In the genomic region with DNA sequence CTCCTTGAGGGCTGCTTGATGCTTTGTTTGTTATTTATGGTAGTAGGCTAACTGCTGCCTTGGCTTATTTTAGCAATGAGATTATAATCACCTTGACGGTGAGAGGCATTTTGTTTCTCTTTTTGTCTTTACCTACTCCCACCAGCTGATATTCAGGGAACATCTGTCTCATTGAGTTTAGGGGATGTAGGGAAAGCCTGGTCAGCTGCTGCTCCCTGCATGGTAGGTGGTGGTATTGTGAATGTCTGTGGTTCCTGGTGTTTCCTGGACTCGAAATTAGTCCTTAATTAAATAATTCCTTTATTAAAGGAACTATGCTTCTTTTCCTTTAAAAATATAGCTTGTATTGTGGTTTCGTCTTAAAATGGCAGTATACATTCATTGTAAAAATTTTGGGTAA, we compare ENCODE assay signal across 19 cellular contexts.
A peak's percentile ranks its signal among the peaks of the same experiment; 100 is the strongest.
DNase-seq lines count a peak whose midpoint lies in the region; ATAC-seq and TF ChIP-seq lines count a peak whose summit lies in the region.
"Had no signal": no experiment of that assay in that cellular context is flagged by ENCODE, and none has a peak within 500 bp of the region (broad histone marks: within the 10 kb centered on the region; RNA-seq: fewer than 3 reads in every experiment).

No MANE protein-coding gene starts in this region.

- CTCF ChIA-PET in WTC11 (lab: Charles Lee) (interaction anchor here (1.3 to 1.5 kb wide), 3 partner anchors 10 to 76 kb away, joined by 3 to 5 read pairs (median 4); no protein-coding TSS in a partner anchor), PC-9 (lab: Charles Lee) (no interaction called here)

- H3K27ac ChIP-seq in PC-9, result no peak overlapping the region
- H3K27ac ChIP-seq: C4-2B, SJCRH30 had no signal

- H3F3A ChIP-seq in Loucy (ENCODE audit: low read depth), result no peaks in the 10 kb centered on the region
- no peaks in the 10 kb centered on the region for H3F3A ChIP-seq in PC-9 (ENCODE audit: insufficient read depth, low read depth)

- H3K4me2 ChIP-seq in Loucy (ENCODE audit: low read depth, low read length, poor library complexity, severe bottlenecking) (peak overlapping the region; percentile 44), PC-9 (no peak overlapping the region)

- POLR2A ChIA-PET in WTC11 (lab: Charles Lee) (no interaction called here), PC-9 (lab: Charles Lee; ENCODE audit: unreplicated experiment) (no interaction called here)

- no TSS peak for BruUV-seq in PC-9 (replicated peaks; lab: Mats Ljungman, UMichigan)

- no peak overlapping the region for H3K9ac ChIP-seq in Loucy (ENCODE audit: low read depth, low read length, poor library complexity, severe bottlenecking)

- no peaks in the 10 kb centered on the region for H3K79me2 ChIP-seq in Loucy (ENCODE audit: insufficient read depth, low read length)
- H3K79me2 ChIP-seq in PC-9 (ENCODE audit: low read depth), result no peaks in the 10 kb centered on the region

- peaks cover 14% of the 10 kb centered on the region for H3K4me1 Mint-ChIP-seq in WTC11

- H3K9me3 ChIP-seq in Loucy (ENCODE audit: insufficient read depth, low read depth, low read length) (no peaks in the 10 kb centered on the region), PC-9 (ENCODE audit: insufficient read depth, low read depth) (no peaks in the 10 kb centered on the region)
- H3K9me3 ChIP-seq: SJCRH30 had no signal

- H3K27ac Mint-ChIP-seq in WTC11, result no peak overlapping the region

- H3K27me3 ChIP-seq in Loucy (ENCODE audit: insufficient read depth, low read length, poor library complexity, severe bottlenecking) (no peaks in the 10 kb centered on the region), PC-9 (ENCODE audit: insufficient read depth, low read depth) (no peaks in the 10 kb centered on the region)
- H3K27me3 ChIP-seq: SJCRH30 had no signal

- intact Hi-C loops in PC-9 (cut with micrococcal nuclease; ENCODE audit: unreplicated experiment), result no loop called here

- H3K9me3 Mint-ChIP-seq in WTC11, result no peaks in the 10 kb centered on the region

- H3K4me1 ChIP-seq in Loucy (ENCODE audit: insufficient read depth, low read length, poor library complexity, severe bottlenecking), result peaks cover 33% of the 10 kb centered on the region
- no peaks in the 10 kb centered on the region for H3K4me1 ChIP-seq in PC-9 (replicated peaks; ENCODE audit: insufficient read depth)

- DNase-seq in NCI-H2171 treated with DMSO at 0.1 percent for 48 hours (lab: John Stamatoyannopoulos, UW) (peak; percentile 11), NCI-H2171 (lab: John Stamatoyannopoulos, UW) (no peak), WTC11 (ENCODE audit: low spot score) (no peak), lung microvascular endothelial cell (ENCODE audit: low read depth in 2 of 2) (peak; percentile 5 to 32), PC-9 (no peak), AML-193 (lab: John Stamatoyannopoulos, UW) (no peak)
- DNase-seq in activated CD8-positive, alpha-beta memory T cell treated with anti-CD3 and anti-CD28 coated beads, Interleukin-2, amount 50 U/mL, for 4 hours, result no peak
- DNase-seq: 8988T, DMS79, HCEC 1CT, KBM-7, NCI-H1092 treated with DMSO at 0.1 percent for 48 hours, NCI-H1436 treated with DMSO at 0.1 percent for 48 hours, NCI-H1930, NCI-H345 had no signal

- TF ChIP-seq CTCF in Loucy (conservative IDR thresholded peaks at IDR 0.05; ENCODE audit: low read length) (no peak), WTC11 (IDR thresholded peaks at IDR 0.05) (no peak), PC-9 (conservative IDR thresholded peaks at IDR 0.05) (no peak)

- H3K9me2 ChIP-seq in Loucy (replicated peaks; ENCODE audit: low read depth, low read length) (no peaks in the 10 kb centered on the region), PC-9 (ENCODE audit: insufficient read depth) (no peaks in the 10 kb centered on the region)

- peak; percentile 39; the same call in 1 of the 2 replicates for ATAC-seq in WTC11
- ATAC-seq: Panc1 had no signal

- no peak overlapping the region for H3K4me3 Mint-ChIP-seq in WTC11

- H2AFZ ChIP-seq in Loucy (ENCODE audit: low read length), result no peak overlapping the region
- no peak overlapping the region for H2AFZ ChIP-seq in PC-9

- H3K36me3 ChIP-seq in Loucy (ENCODE audit: insufficient read depth, low read length) (no peaks in the 10 kb centered on the region), PC-9 (ENCODE audit: low read depth) (no peaks in the 10 kb centered on the region)

- H3K27me3 Mint-ChIP-seq in WTC11 (ENCODE audit: low read depth), result no peaks in the 10 kb centered on the region

- peak overlapping the region; percentile 9 for H3K4me3 ChIP-seq in Loucy (ENCODE audit: low read length, poor library complexity, severe bottlenecking)
- H3K4me3 ChIP-seq in PC-9, result no peak overlapping the region
- H3K4me3 ChIP-seq: SJCRH30 had no signal

- no peaks in the 10 kb centered on the region for H3K36me3 Mint-ChIP-seq in WTC11

- H4K20me1 ChIP-seq in Loucy (ENCODE audit: insufficient read depth, low read length, poor library complexity, severe bottlenecking), result no peaks in the 10 kb centered on the region
- H4K20me1 ChIP-seq in PC-9 (ENCODE audit: insufficient read depth), result no peaks in the 10 kb centered on the region

TF ChIP-seq in WTC11, 78 proteins besides CTCF, POLR2A, EP300 and RAD21 (continues in another document):
- no peak for TF ChIP-seq RELA (CRISPR knock-in tag; IDR thresholded peaks at IDR 0.05; ENCODE audit: borderline replicate concordance)
- no peak for TF ChIP-seq ZNF396 (CRISPR knock-in tag; IDR thresholded peaks at IDR 0.05; ENCODE audit: borderline replicate concordance)
- TF ChIP-seq, protein P1, sequence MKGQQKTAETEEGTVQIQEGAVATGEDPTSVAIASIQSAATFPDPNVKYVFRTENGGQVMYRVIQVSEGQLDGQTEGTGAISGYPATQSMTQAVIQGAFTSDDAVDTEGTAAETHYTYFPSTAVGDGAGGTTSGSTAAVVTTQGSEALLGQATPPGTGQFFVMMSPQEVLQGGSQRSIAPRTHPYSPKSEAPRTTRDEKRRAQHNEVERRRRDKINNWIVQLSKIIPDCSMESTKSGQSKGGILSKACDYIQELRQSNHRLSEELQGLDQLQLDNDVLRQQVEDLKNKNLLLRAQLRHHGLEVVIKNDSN (CRISPR knock-in tag; IDR thresholded peaks at IDR 0.05), result no peak
- TF ChIP-seq, protein P2, sequence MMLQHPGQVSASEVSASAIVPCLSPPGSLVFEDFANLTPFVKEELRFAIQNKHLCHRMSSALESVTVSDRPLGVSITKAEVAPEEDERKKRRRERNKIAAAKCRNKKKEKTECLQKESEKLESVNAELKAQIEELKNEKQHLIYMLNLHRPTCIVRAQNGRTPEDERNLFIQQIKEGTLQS (CRISPR knock-in tag; conservative IDR thresholded peaks at IDR 0.05), result no peak
- TF ChIP-seq NR2C2 (CRISPR knock-in tag; IDR thresholded peaks at IDR 0.05), result no peak
- no peak for TF ChIP-seq SOX15 (CRISPR knock-in tag; IDR thresholded peaks at IDR 0.05)
- TF ChIP-seq SMAD4 (CRISPR knock-in tag; IDR thresholded peaks at IDR 0.05), result no peak
- TF ChIP-seq ZBTB21 (CRISPR knock-in tag; IDR thresholded peaks at IDR 0.05; ENCODE audit: borderline replicate concordance), result no peak
- TF ChIP-seq ZNF138 (CRISPR knock-in tag; conservative IDR thresholded peaks at IDR 0.05), result no peak
- TF ChIP-seq, protein P3, sequence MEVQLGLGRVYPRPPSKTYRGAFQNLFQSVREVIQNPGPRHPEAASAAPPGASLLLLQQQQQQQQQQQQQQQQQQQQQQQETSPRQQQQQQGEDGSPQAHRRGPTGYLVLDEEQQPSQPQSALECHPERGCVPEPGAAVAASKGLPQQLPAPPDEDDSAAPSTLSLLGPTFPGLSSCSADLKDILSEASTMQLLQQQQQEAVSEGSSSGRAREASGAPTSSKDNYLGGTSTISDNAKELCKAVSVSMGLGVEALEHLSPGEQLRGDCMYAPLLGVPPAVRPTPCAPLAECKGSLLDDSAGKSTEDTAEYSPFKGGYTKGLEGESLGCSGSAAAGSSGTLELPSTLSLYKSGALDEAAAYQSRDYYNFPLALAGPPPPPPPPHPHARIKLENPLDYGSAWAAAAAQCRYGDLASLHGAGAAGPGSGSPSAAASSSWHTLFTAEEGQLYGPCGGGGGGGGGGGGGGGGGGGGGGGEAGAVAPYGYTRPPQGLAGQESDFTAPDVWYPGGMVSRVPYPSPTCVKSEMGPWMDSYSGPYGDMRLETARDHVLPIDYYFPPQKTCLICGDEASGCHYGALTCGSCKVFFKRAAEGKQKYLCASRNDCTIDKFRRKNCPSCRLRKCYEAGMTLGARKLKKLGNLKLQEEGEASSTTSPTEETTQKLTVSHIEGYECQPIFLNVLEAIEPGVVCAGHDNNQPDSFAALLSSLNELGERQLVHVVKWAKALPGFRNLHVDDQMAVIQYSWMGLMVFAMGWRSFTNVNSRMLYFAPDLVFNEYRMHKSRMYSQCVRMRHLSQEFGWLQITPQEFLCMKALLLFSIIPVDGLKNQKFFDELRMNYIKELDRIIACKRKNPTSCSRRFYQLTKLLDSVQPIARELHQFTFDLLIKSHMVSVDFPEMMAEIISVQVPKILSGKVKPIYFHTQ (CRISPR knock-in tag; IDR thresholded peaks at IDR 0.05), result no peak
- no peak for TF ChIP-seq ZNF423 (CRISPR knock-in tag; IDR thresholded peaks at IDR 0.05)
- TF ChIP-seq E2F1 (CRISPR knock-in tag; IDR thresholded peaks at IDR 0.05), result no peak
- TF ChIP-seq ZNF425 (CRISPR knock-in tag; conservative IDR thresholded peaks at IDR 0.05), result no peak

Comparison
In these comparisons a context has a peak if more than half of its experiments do, and no peak if none do; other contexts are left out.
1. DNase-seq: peak in NCI-H2171 treated with DMSO at 0.1 percent for 48 hours (single experiment) and lung microvascular endothelial cell (2 of 2); none in NCI-H2171 (single experiment), WTC11 (single experiment), PC-9 (0 of 2), activated CD8-positive, alpha-beta memory T cell treated with anti-CD3 and anti-CD28 coated beads, Interleukin-2, amount 50 U/mL, for 4 hours (single experiment) and AML-193 (0 of 2).